Comparison of ENCODE assay signal across 24 cellular contexts in genomic region chr1:56099766-56100165, GRCh38.
"Had no signal": no experiment of that assay in that cellular context is flagged by ENCODE, and none has a peak within 500 bp of the region (broad histone marks: within the 10 kb centered on the region; RNA-seq: fewer than 3 reads in every experiment).

No MANE protein-coding gene starts in this region.

- H3K27me3 ChIP-seq: colonic mucosa, esophagus muscularis mucosa, hepatocyte, left lung, neural progenitor cell, transverse colon, vagina had no signal

- H3K4me1 ChIP-seq: colonic mucosa, left lung, neural progenitor cell, transverse colon, vagina had no signal

- H3K9me3 ChIP-seq: colonic mucosa, vagina had no signal

- H3K36me3 ChIP-seq: colonic mucosa, esophagus muscularis mucosa, left lung, neural progenitor cell, transverse colon, vagina, WERI-Rb-1 had no signal

- H3K27ac ChIP-seq: colonic mucosa, dorsolateral prefrontal cortex, esophagus muscularis mucosa, hepatocyte, left lung, neural progenitor cell, transverse colon, vagina, WERI-Rb-1 had no signal

- H3K4me3 ChIP-seq: colonic mucosa, dorsolateral prefrontal cortex, esophagus muscularis mucosa, hepatocyte, left lung, lung, neural progenitor cell, smooth muscle cell, transverse colon, vagina had no signal

- ATAC-seq: activated CD8-positive, alpha-beta T cell treated with anti-CD3 and anti-CD28 coated beads, Interleukin-2, amount 10 ng/mL, durations not matched to agents 7 days and 5 days; effector memory CD8-positive, alpha-beta T cell; left lung; naive thymus-derived CD8-positive, alpha-beta T cell; sciatic nerve; stimulated activated naive B cell treated with anti-CD40 and anti-IgM and Interleukin-4, amounts not matched to agents 10 μg/mL and 1 μg/mL and 100 μg/mL, for 72 hours had no signal

- H3K4me2 ChIP-seq: hepatocyte, neural progenitor cell, smooth muscle cell had no signal

- DNase-seq: activated CD4-positive, alpha-beta T cell treated with anti-CD3 and anti-CD28 coated beads, Interleukin-2, amount 50 U/mL, for 1 hour; activated CD4-positive, CD25-positive, alpha-beta regulatory T cell treated with anti-CD3 and anti-CD28 coated beads, Interleukin-2, amount 50 U/mL, for 72 hours; activated CD8-positive, alpha-beta T cell treated with anti-CD3 and anti-CD28 coated beads, Interleukin-2, amount 10 ng/mL, durations not matched to agents 7 days and 5 days; activated gamma-delta T cell treated with Interleukin-2 at 50 U/mL for 16 hours; amniotic stem cell; colonic mucosa; dorsolateral prefrontal cortex; effector memory CD8-positive, alpha-beta T cell; glutamatergic neuron; immature natural killer cell; kidney glomerular epithelial cell; left lung; naive thymus-derived CD8-positive, alpha-beta T cell; stimulated activated CD4-positive, alpha-beta T cell treated with anti-CD3 and anti-CD28 coated beads, Interleukin-15, amount 100 ng/mL, for 24 hours; stimulated activated naive B cell treated with anti-CD40 and anti-IgM and Interleukin-4, amounts not matched to agents 10 μg/mL and 1 μg/mL and 100 μg/mL, for 72 hours; transverse colon; WERI-Rb-1 had no signal

- H3K79me2 ChIP-seq: hepatocyte had no signal

- H2AFZ ChIP-seq: hepatocyte, neural progenitor cell had no signal

- H3K9ac ChIP-seq: neural progenitor cell had no signal
